Comparison of ENCODE assay signal across 8 cellular contexts in the genomic region with DNA sequence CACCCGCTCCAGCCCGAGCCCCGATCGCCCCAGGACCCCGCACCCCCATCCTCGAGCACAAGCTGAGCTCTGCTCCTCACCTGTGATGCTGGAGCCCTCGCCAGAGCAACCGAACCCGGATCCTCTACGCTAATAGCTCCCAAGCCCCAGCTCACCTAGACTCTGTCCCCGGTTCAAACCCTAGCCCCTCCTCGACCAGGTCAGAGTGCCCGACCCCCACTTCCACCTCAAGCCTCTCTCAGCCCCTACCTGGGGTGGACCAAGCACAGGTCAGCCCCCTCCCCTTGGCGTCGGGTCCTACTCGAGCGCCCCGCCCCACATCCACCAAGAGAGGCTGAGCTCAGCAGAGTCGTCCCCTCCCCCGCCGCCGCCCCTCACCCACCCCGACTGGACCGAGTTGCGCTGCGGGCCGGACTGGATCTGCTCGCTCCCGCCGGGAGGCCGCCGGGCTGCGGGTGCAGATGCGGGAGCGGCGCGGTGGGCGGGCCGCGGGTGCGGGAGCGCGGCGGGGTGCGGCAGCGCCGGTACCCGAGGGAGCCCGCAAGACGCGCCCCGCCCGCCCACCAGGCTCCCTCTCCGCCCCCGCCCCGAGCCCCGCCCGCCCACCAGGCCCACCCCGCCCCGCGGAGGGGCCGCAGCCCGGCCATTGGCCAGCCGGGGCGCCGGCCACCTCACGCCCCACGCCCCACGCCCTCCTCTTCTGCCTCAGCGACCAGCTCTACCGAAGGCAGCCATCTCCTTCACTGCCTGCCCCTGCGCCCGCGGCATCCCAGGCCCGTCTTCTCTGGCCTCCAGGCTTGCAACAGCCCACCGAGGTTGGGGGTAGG. TPM values are rescaled to one million over a fixed set of nuclear protein-coding genes. Genes with fewer than 3 reads are reported as not detected.
DNase-seq lines count a peak whose midpoint lies in the region; ATAC-seq, FAIRE-seq and TF ChIP-seq lines count a peak whose summit lies in the region.

No MANE protein-coding gene starts in this region.

- H2AK5ac ChIP-seq in H1 (ENCODE audit: low read depth, low read length) (no peak overlapping the region), mesendoderm (ENCODE audit: low read length) (no peak overlapping the region)

- H2BK5ac ChIP-seq in H1 (ENCODE audit: low read depth, low read length) (peak overlapping the region; percentile 32; the same call in 1 of the 2 replicates), mesendoderm (ENCODE audit: low read length) (no peak overlapping the region)

- 4% methylated on average over 19 of the region's 76 CpGs; no CpG with 5 or more reads in 1 of the 2 experiments for WGBS in H1 (ENCODE audit: extremely low coverage in 1 of 2, insufficient coverage in 1 of 2, insufficient read length in 1 of 2, insufficient replicate concordance in 2 of 2, low coverage in 1 of 2, low lambda C conversion rate in 2 of 2, missing lambda C conversion rate in 1 of 2), 2 experiments
- no CpG with 5 or more reads among the region's 76 CpGs for WGBS in mesendoderm (ENCODE audit: extremely low coverage, insufficient coverage, low lambda C conversion rate)
- 0 to 5% methylated on average over 8 to 39 of the region's 76 CpGs for WGBS in upper lobe of left lung, 2 donors

- H3K79me1 ChIP-seq in H1 (ENCODE audit: low read depth, low read length), result no peaks in the 10 kb centered on the region
- H3K79me1 ChIP-seq in mesendoderm (ENCODE audit: low read length), result peaks cover 13% of the 10 kb centered on the region

- no peak for TF ChIP-seq CTCF in H1 (IDR thresholded peaks at IDR 0.05; ENCODE audit: control extremely low read depth in 1 of 3, insufficient read depth in 1 of 3, low read depth in 1 of 3, low read length in 3 of 3)
- no peak for TF ChIP-seq CTCF in upper lobe of left lung (IDR thresholded peaks at IDR 0.05)

- H2BK120ac ChIP-seq in H1 (replicated peaks; ENCODE audit: low read depth, low read length) (no peak overlapping the region), mesendoderm (ENCODE audit: low read depth, low read length) (no peak overlapping the region)

- no peak overlapping the region for H3K27ac ChIP-seq in H1 (ENCODE audit: low read depth, low read length)
- no peak overlapping the region for H3K27ac ChIP-seq in mesendoderm (ENCODE audit: low read depth, low read length)
- H3K27ac ChIP-seq in upper lobe of left lung, result peak overlapping the region; percentile 65 to 86 (median 80)

- no peak overlapping the region for H4K91ac ChIP-seq in H1 (replicated peaks; ENCODE audit: insufficient read length, low read length)

- H3K4me2 ChIP-seq in H1 (ENCODE audit: insufficient read depth in 1 of 2, low read depth in 2 of 2, low read length in 2 of 2) (peak overlapping the region; percentile 76 to 91), mesendoderm (ENCODE audit: low read length) (peak overlapping the region; percentile 89)

- H3K23ac ChIP-seq in H1 (ENCODE audit: insufficient read length) (no peak overlapping the region), mesendoderm (ENCODE audit: low read length) (no peak overlapping the region)

- peak overlapping the region; percentile 43; the same call in 1 of the 2 replicates for H2BK12ac ChIP-seq in H1 (ENCODE audit: low read depth, low read length)

- H2BK15ac ChIP-seq in H1 (ENCODE audit: low read length) (no peak overlapping the region; the same call in 1 of the 2 replicates), mesendoderm (replicated peaks; ENCODE audit: low read depth) (no peak overlapping the region)

- H3K14ac ChIP-seq in H1 (ENCODE audit: insufficient read length), result no peak overlapping the region

- H3K23me2 ChIP-seq in H1 (ENCODE audit: low read depth, low read length), result peaks cover 12% of the 10 kb centered on the region; the same call in 1 of the 2 replicates

- H3K4ac ChIP-seq in H1 (replicated peaks; ENCODE audit: insufficient read length, low read depth, low read length) (peak overlapping the region; percentile 44), mesendoderm (ENCODE audit: low read depth, low read length) (no peak overlapping the region)

- H4K8ac ChIP-seq in H1 (ENCODE audit: extremely low read depth, insufficient read depth, low read length) (peak overlapping the region; percentile 73; the same call in 1 of the 2 replicates), mesendoderm (ENCODE audit: low read depth, low read length) (no peak overlapping the region)

- no peaks in the 10 kb centered on the region for H3K36me3 ChIP-seq in H1 (ENCODE audit: control insufficient read depth in 2 of 4, insufficient read depth in 4 of 4, low read length in 3 of 4)
- H3K36me3 ChIP-seq in mesendoderm (ENCODE audit: control insufficient read depth, insufficient read depth, low read length), result no peaks in the 10 kb centered on the region
- H3K36me3 ChIP-seq in upper lobe of left lung, result no peaks in the 10 kb centered on the region

- peak overlapping the region; percentile 70 to 80 (median 72) for H3K4me3 ChIP-seq in H1 (ENCODE audit: extremely low read depth in 1 of 4, insufficient read depth in 2 of 4, low read depth in 3 of 4, low read length in 4 of 4)
- peak overlapping the region; percentile 79 for H3K4me3 ChIP-seq in mesendoderm (ENCODE audit: low read length)
- peak overlapping the region; percentile 52 to 59 (median 54) for H3K4me3 ChIP-seq in upper lobe of left lung

- H3K18ac ChIP-seq in H1 (ENCODE audit: extremely low read depth, low read length), result peak overlapping the region; percentile 25; the same call in 1 of the 2 replicates
- peak overlapping the region; percentile 78 for H3K18ac ChIP-seq in mesendoderm (ENCODE audit: low read length)

- CTCF ChIA-PET in H1 (lab: Charles Lee; ENCODE audit: partially characterized antibody), result interaction anchor here (0.6 to 4.2 kb wide), 10 partner anchors 10 to 1093 kb away, joined by 3 to 30 read pairs (median 4); no protein-coding TSS in a partner anchor

- H3K27me3 ChIP-seq in H1 (replicated peaks in 1 of 4; ENCODE audit: control insufficient read depth in 3 of 4, extremely low read depth in 1 of 4, insufficient read depth in 3 of 4, low read length in 3 of 4) (peaks cover 0 to 13% (median 10%) of the 10 kb centered on the region in 4 experiments; a peak in 4 of 7 replicates), mesendoderm (ENCODE audit: insufficient read depth, low read length, poor library complexity) (no peaks in the 10 kb centered on the region), upper lobe of left lung (peaks cover 0 to 25% (median 13%) of the 10 kb centered on the region in 4 donors)

- no peak for TF ChIP-seq EP300 in H1 (IDR thresholded peaks at IDR 0.05; ENCODE audit: borderline replicate concordance in 1 of 2, low read depth in 2 of 2, low read length in 2 of 2)
- TF ChIP-seq EP300 in upper lobe of left lung (IDR thresholded peaks at IDR 0.05), result no peak

- H4K20me1 ChIP-seq in H1 (replicated peaks in 1 of 2; ENCODE audit: control insufficient read depth in 1 of 2, insufficient read depth in 2 of 2, low read length in 2 of 2), result peaks cover 0 to 13% of the 10 kb centered on the region in 2 experiments

- 0 out of 4 replicates have a peak, but pooled peaks of 1 of the 2 experiments have one; percentile 4 for TF ChIP-seq RAD21 in H1 (IDR thresholded peaks at IDR 0.05 in 1 of 2, conservative IDR thresholded peaks at IDR 0.05 in 1 of 2; ENCODE audit: low read depth in 2 of 2, low read length in 2 of 2)

- POLR2A ChIA-PET in H1 (lab: Charles Lee; ENCODE audit: partially characterized antibody), result interaction anchor here (1.3 to 3.3 kb wide), 7 partner anchors 9 to 168 kb away, joined by 3 to 10 read pairs (median 4); partner anchors contain the start of gene USP47

- ATAC-seq in upper lobe of left lung (ENCODE audit: low FRiP score in 2 of 2) (peak; percentile 61 to 83), GM19023 (IDR thresholded peaks at IDR 0.05; ENCODE audit: unreplicated experiment) (no peak), GM21367 (IDR thresholded peaks at IDR 0.05; ENCODE audit: unreplicated experiment) (no peak)

- H4K5ac ChIP-seq in H1 (ENCODE audit: insufficient read length, low read depth, low read length) (peak overlapping the region; percentile 15), mesendoderm (ENCODE audit: low read length) (no peak overlapping the region)

- no peak for FAIRE-seq in H1 (lab: Jason Lieb, UNC)

- H3K9ac ChIP-seq in H1 (replicated peaks in 1 of 4; ENCODE audit: extremely low read depth in 1 of 4, low read depth in 3 of 4, low read length in 3 of 4) (peak overlapping the region in 3 of 4 experiments; percentile 24 to 62 (median 60); a peak in 4 of 7 replicates), mesendoderm (ENCODE audit: low read length) (peak overlapping the region; percentile 71)

- H3K9me3 ChIP-seq in H1 (ENCODE audit: insufficient read depth in 2 of 2, low read depth in 1 of 2, low read length in 1 of 2) (no peaks in the 10 kb centered on the region), upper lobe of left lung (no peaks in the 10 kb centered on the region)

- H2BK20ac ChIP-seq in H1 (ENCODE audit: low read length), result no peak overlapping the region

- H3K56ac ChIP-seq in H1 (replicated peaks; ENCODE audit: insufficient read length, low read depth, low read length) (peak overlapping the region; percentile 11), mesendoderm (ENCODE audit: low read length) (peak overlapping the region; percentile 93)

- DNase-seq in ELF-1 (ENCODE audit: low read depth, low spot score), result peak; percentile 68
- DNase-seq in NCI-H748 treated with DMSO at 0.1 percent for 48 hours (lab: John Stamatoyannopoulos, UW), result peak; percentile 32
- peak in 1 of 2 experiments; percentile 88 for DNase-seq in H1 (ENCODE audit: low read depth in 1 of 2, low spot score in 2 of 2)
- peak; percentile 84 for DNase-seq in mesendoderm
- DNase-seq in upper lobe of left lung, result peak; percentile 35 to 88
- DNase-seq in mucosa of gallbladder (ENCODE audit: low spot score), result no peak

- TF ChIP-seq POLR2A in H1 (IDR thresholded peaks at IDR 0.05; ENCODE audit: control extremely low read depth in 1 of 2, low read depth in 2 of 2, low read length in 2 of 2) (no peak), upper lobe of left lung (IDR thresholded peaks at IDR 0.05) (no peak)

- peak overlapping the region; percentile 90 for H2AFZ ChIP-seq in H1 (ENCODE audit: low read length)

- H3K4me1 ChIP-seq in H1 (replicated peaks in 1 of 4; ENCODE audit: control insufficient read depth in 3 of 4, insufficient read depth in 4 of 4, low read length in 3 of 4) (peaks cover 0 to 19% (median 5%) of the 10 kb centered on the region in 4 experiments; a peak in 6 of 7 replicates), mesendoderm (ENCODE audit: control insufficient read depth, low read depth, low read length) (peaks cover 3% of the 10 kb centered on the region), upper lobe of left lung (peaks cover 9 to 22% (median 17%) of the 10 kb centered on the region in 4 donors)

- H3K79me2 ChIP-seq in H1 (ENCODE audit: control insufficient read depth in 1 of 2, insufficient read depth in 2 of 2, low read length in 2 of 2), result no peaks in the 10 kb centered on the region
- no peaks in the 10 kb centered on the region for H3K79me2 ChIP-seq in mesendoderm (ENCODE audit: control insufficient read depth, insufficient read depth, low read length)

RNA-seq across cellular contexts. Expression of gene DKK3, which starts 0.6 kb away (rescaled TPM):
- 30.0 and 30.2 TPM in 2 replicates for total RNA-seq in H1 (2021; fragmentation: NEBNext Ultra II Directional; extraction: Animal tissue kit (Norgen Biotek cat#: 25700))
- polyA plus RNA-seq in H1 (2011; rRNA removed), result 40.1 and 51.0 TPM in 2 replicates
- 47.2 TPM for polyA plus RNA-seq in H1 (2011; cell fraction: cytosol; rRNA removed)
- 32.6 TPM for polyA plus RNA-seq in H1 (2011; cell fraction: nucleus; rRNA removed)
- 22.0 to 30.0 TPM (median 28.4 TPM) in 4 replicates for polyA plus RNA-seq in H1 (2012, experiment 1 of 2)
- 26.0 TPM for polyA plus RNA-seq in H1 (2012, experiment 2 of 2)
- polyA plus RNA-seq in H1 (2013, experiment 1 of 2), result 18.9 TPM
- 19.7 TPM for polyA plus RNA-seq in H1 (2013, experiment 2 of 2)
- 40.5 and 47.6 TPM in 2 replicates for polyA minus RNA-seq in H1 (2011; rRNA and poly(A)+ RNA removed)
- polyA minus RNA-seq in H1 (2011; cell fraction: cytosol; rRNA and poly(A)+ RNA removed), result 23.2 TPM
- polyA minus RNA-seq in H1 (2011; cell fraction: nucleus; rRNA and poly(A)+ RNA removed), result 25.2 TPM
- 17.5 TPM for polyA plus RNA-seq in mesendoderm (2013, experiment 1 of 2)
- polyA plus RNA-seq in mesendoderm (2013, experiment 2 of 2), result 17.2 TPM
- total RNA-seq in upper lobe of left lung, result 100 to 1,000 TPM in 5 of 6 donors, 10 to 100 TPM in 1; 50.3 to 162 (median 137) TPM
- 80.0 TPM for total RNA-seq in mucosa of gallbladder

Comparison
In these comparisons a context has a peak if more than half of its experiments do, and no peak if none do; other contexts are left out.
1. H3K27ac ChIP-seq: peak in upper lobe of left lung (4 of 4); none in H1 (single experiment) and mesendoderm (single experiment).
2. ATAC-seq: peak in upper lobe of left lung (2 of 2); none in GM19023 (single experiment) and GM21367 (single experiment).
3. Peak in every context shown above with its lines, with median percentiles within 50 percentile points of each other: H3K4me3 ChIP-seq.